In genomic region chr3:154182975-154183374, GRCh38 we compare ENCODE assay signal across 22 cellular contexts.
A peak's percentile ranks its signal among the peaks of the same experiment; 100 is the strongest.
DNase-seq lines count a peak whose midpoint lies in the region; ATAC-seq and TF ChIP-seq lines count a peak whose summit lies in the region.
"Had no signal": no experiment of that assay in that cellular context is flagged by ENCODE, and none has a peak within 500 bp of the region (broad histone marks: within the 10 kb centered on the region; RNA-seq: fewer than 3 reads in every experiment).

No MANE protein-coding gene starts in this region.

- H3K9me3 ChIP-seq in ascending aorta (no peaks in the 10 kb centered on the region), left lung (no peaks in the 10 kb centered on the region), thoracic aorta (no peaks in the 10 kb centered on the region)
- H3K9me3 ChIP-seq: BLaER1, HAP-1, MG63 had no signal

- ATAC-seq in left lung (peak; percentile 61), thoracic aorta (ENCODE audit: insufficient number of reproducible peaks, low FRiP score, low read depth) (no peak), GM18502 (IDR thresholded peaks at IDR 0.05; ENCODE audit: poor library complexity, unreplicated experiment) (no peak), GM21526 (IDR thresholded peaks at IDR 0.05; ENCODE audit: low FRiP score, unreplicated experiment) (no peak)
- ATAC-seq: GM12878 had no signal

- H3K27me3 ChIP-seq in ascending aorta (no peaks in the 10 kb centered on the region), left lung (no peaks in the 10 kb centered on the region), thoracic aorta (replicated peaks; ENCODE audit: insufficient read depth) (no peaks in the 10 kb centered on the region)
- H3K27me3 ChIP-seq: BLaER1, MG63 had no signal

- H3K36me3 ChIP-seq in ascending aorta (peaks cover 0 to 5% of the 10 kb centered on the region in 2 donors), left lung (peaks cover 0 to 5% of the 10 kb centered on the region in 2 donors), thoracic aorta (no peaks in the 10 kb centered on the region)
- H3K36me3 ChIP-seq: BLaER1, HAP-1, MG63 had no signal

- H3K27ac ChIP-seq in ascending aorta (peak overlapping the region; percentile 76 to 83), left lung (no peak overlapping the region), thoracic aorta (peak overlapping the region; percentile 61 to 82)
- H3K27ac ChIP-seq: BLaER1, GM23248 had no signal

- peak; percentile 48 for DNase-seq in LNCaP clone FGC (ENCODE audit: low read depth)
- no peak for DNase-seq in ascending aorta (ENCODE audit: low spot score in 2 of 2)
- no peak for DNase-seq in left lung
- no peak for DNase-seq in thoracic aorta (ENCODE audit: low spot score)
- DNase-seq in SKM-1 treated with dmso at 0.1 percent for 144 hours (lab: John Stamatoyannopoulos, UW; ENCODE audit: unreplicated experiment), result no peak
- DNase-seq in activated T-cell treated with anti-CD3 and anti-CD28 coated beads, Interleukin-2, amount 50 U/mL, for 1 hour, result no peak
- DNase-seq: CD4-positive, alpha-beta memory T cell; GM23248; Karpas-422; MG63; NCI-H1048; NCI-H1436; NCI-H2029 treated with DMSO at 0.1 percent for 48 hours; NCI-H446 treated with DMSO at 0.1 percent for 48 hours; NCI-H774; RPMI8226; SIG-M5 had no signal

- no peak overlapping the region for H3K4me3 ChIP-seq in LNCaP clone FGC (ENCODE audit: low read depth, low read length)
- peak overlapping the region in 1 of 2 donors; percentile 33 for H3K4me3 ChIP-seq in ascending aorta
- no peak overlapping the region for H3K4me3 ChIP-seq in left lung
- H3K4me3 ChIP-seq in thoracic aorta, result peak overlapping the region; percentile 54
- H3K4me3 ChIP-seq: BLaER1, GM12878, GM23248, HAP-1, MG63 had no signal

- TF ChIP-seq CTCF in LNCaP clone FGC (IDR thresholded peaks at IDR 0.05; ENCODE audit: control insufficient read depth, extremely low read depth, insufficient read depth) (no peak), ascending aorta (IDR thresholded peaks at IDR 0.05) (no peak), left lung (IDR thresholded peaks at IDR 0.05) (no peak), thoracic aorta (IDR thresholded peaks at IDR 0.05) (no peak)

- H3K4me1 ChIP-seq in ascending aorta (peaks cover 0 to 19% of the 10 kb centered on the region in 2 donors), left lung (no peaks in the 10 kb centered on the region), thoracic aorta (ENCODE audit: control insufficient read depth in 1 of 2, low read depth in 2 of 2) (peaks cover 13 to 23% of the 10 kb centered on the region in 2 donors)
- H3K4me1 ChIP-seq: HAP-1 had no signal

- intact Hi-C loops in ascending aorta (cut with DNase I) (loop anchor here (5.0 kb wide), 2 partner anchors 59 to 61 kb away; partner anchors contain the start of gene ARHGEF26), left lung (cut with DNase I) (no loop called here)

Comparison
In these comparisons a context has a peak if more than half of its experiments do, and no peak if none do; other contexts are left out.
1. H3K27ac ChIP-seq: peak in ascending aorta (2 of 2) and thoracic aorta (2 of 2); none in left lung (0 of 2).